Comparison of ENCODE assay signal across 8 cellular contexts in genomic region chr13:23579886-23580706, GRCh38. TPM values are rescaled to one million over a fixed set of nuclear protein-coding genes. Genes with fewer than 3 reads are reported as not detected.
A peak's percentile ranks its signal among the peaks of the same experiment; 100 is the strongest.
DNase-seq lines count a peak whose midpoint lies in the region; ATAC-seq and TF ChIP-seq lines count a peak whose summit lies in the region.

No MANE protein-coding gene starts in this region.

- H3K4me1 Mint-ChIP-seq in CD4-positive, CD25-positive, alpha-beta regulatory T cell: peaks cover 4 to 24% (median 14%) of the 10 kb centered on the region in 4 donors
- H3K4me1 Mint-ChIP-seq in naive thymus-derived CD8-positive, alpha-beta T cell: peaks cover 9 to 20% (median 18%) of the 10 kb centered on the region in 4 donors

- H3K36me3 ChIP-seq in CD4-positive, CD25-positive, alpha-beta regulatory T cell (ENCODE audit: control insufficient read depth, insufficient read depth, low read length): no peaks in the 10 kb centered on the region

- no peak for ATAC-seq in CD4-positive, CD25-positive, alpha-beta regulatory T cell (ENCODE audit: low read depth in 2 of 2)
- no peak for ATAC-seq in naive thymus-derived CD8-positive, alpha-beta T cell
- ATAC-seq in HG02852 (IDR thresholded peaks at IDR 0.05; ENCODE audit: unreplicated experiment) (no peak), HG03196 (IDR thresholded peaks at IDR 0.05; ENCODE audit: unreplicated experiment) (no peak)

- H3K9me3 ChIP-seq in CD4-positive, CD25-positive, alpha-beta regulatory T cell (ENCODE audit: control insufficient read depth in 2 of 2, low read length in 2 of 2): no peaks in the 10 kb centered on the region

- peaks cover 18% of the 10 kb centered on the region for H3K27me3 ChIP-seq in CD4-positive, CD25-positive, alpha-beta regulatory T cell (ENCODE audit: control insufficient read depth, insufficient read depth, low read length)
- H3K27me3 ChIP-seq in HL-60 (ENCODE audit: insufficient read depth, poor library complexity, severe bottlenecking) (peaks cover 12% of the 10 kb centered on the region), dorsolateral prefrontal cortex (peaks cover 0 to 17% (median 0%) of the 10 kb centered on the region in 45 donors)

- peak overlapping the region in 1 of 3 donors; percentile 9 for H3K27ac Mint-ChIP-seq in CD4-positive, CD25-positive, alpha-beta regulatory T cell
- no peak overlapping the region for H3K27ac Mint-ChIP-seq in naive thymus-derived CD8-positive, alpha-beta T cell

- H3K36me3 Mint-ChIP-seq in CD4-positive, CD25-positive, alpha-beta regulatory T cell: no peaks in the 10 kb centered on the region
- no peaks in the 10 kb centered on the region for H3K36me3 Mint-ChIP-seq in naive thymus-derived CD8-positive, alpha-beta T cell

- H3K4me3 ChIP-seq in CD4-positive, CD25-positive, alpha-beta regulatory T cell (ENCODE audit: low read depth, low read length): peak overlapping the region; percentile 75
- H3K4me3 ChIP-seq in HL-60 (replicated peaks; ENCODE audit: insufficient read depth, low read length) (peak overlapping the region; percentile 93), dorsolateral prefrontal cortex (peak overlapping the region; percentile 59 to 96 (median 84))

- TF ChIP-seq CTCF in HL-60 (IDR thresholded peaks at IDR 0.05; ENCODE audit: insufficient read depth, low read length): no peak
- no peak for TF ChIP-seq CTCF in dorsolateral prefrontal cortex (IDR thresholded peaks at IDR 0.05 in 54 of 56, conservative IDR thresholded peaks at IDR 0.05 in 2 of 56; ENCODE audit: low read depth in 1 of 56, partially characterized antibody in 56 of 56)

- intact Hi-C loops in dorsolateral prefrontal cortex (cut with DNase I): loop anchor here in 1 of 2 donors (5.0 to 10.0 kb wide), 3 partner anchors 57 to 295 kb away; no protein-coding TSS in a partner anchor

- peak overlapping the region; percentile 77 to 89 (median 80) for H3K4me3 Mint-ChIP-seq in CD4-positive, CD25-positive, alpha-beta regulatory T cell
- H3K4me3 Mint-ChIP-seq in naive thymus-derived CD8-positive, alpha-beta T cell: peak overlapping the region; percentile 58 to 84 (median 68)

- H3K9me3 Mint-ChIP-seq in CD4-positive, CD25-positive, alpha-beta regulatory T cell: peaks cover 0 to 5% (median 0%) of the 10 kb centered on the region in 7 donors
- H3K9me3 Mint-ChIP-seq in naive thymus-derived CD8-positive, alpha-beta T cell: no peaks in the 10 kb centered on the region

- peaks cover 49% of the 10 kb centered on the region for H3K27me3 Mint-ChIP-seq in CD4-positive, CD25-positive, alpha-beta regulatory T cell
- H3K27me3 Mint-ChIP-seq in naive thymus-derived CD8-positive, alpha-beta T cell: peaks cover 25 to 68% (median 31%) of the 10 kb centered on the region in 5 donors

- POLR2A ChIA-PET in naive thymus-derived CD8-positive, alpha-beta T cell (lab: Charles Lee): no interaction called here

- no peak overlapping the region for H3K27ac ChIP-seq in CD4-positive, CD25-positive, alpha-beta regulatory T cell (ENCODE audit: insufficient read depth, low read length, poor library complexity, severe bottlenecking)
- H3K27ac ChIP-seq in HL-60 (replicated peaks) (no peak overlapping the region), dorsolateral prefrontal cortex (peak overlapping the region in 4 of 59 donors; percentile 48 to 87 (median 64))

- DNase-seq in CD4-positive, CD25-positive, alpha-beta regulatory T cell: peak in 2 of 3 donors; percentile 14 to 24
- DNase-seq in HL-60 (ENCODE audit: low read depth in 1 of 2, low spot score in 1 of 2): no peak
- DNase-seq in dorsolateral prefrontal cortex: no peak
- peak in 1 of 10 donors; percentile 8 for DNase-seq in naive thymus-derived CD8-positive, alpha-beta T cell
- DNase-seq in activated effector memory CD4-positive, alpha-beta T cell treated with Interleukin-2 at 50 U/mL for 16 hours: no peak
- no peak for DNase-seq in NCI-H446 treated with DMSO at 0.1 percent for 48 hours (lab: John Stamatoyannopoulos, UW)

- H3K4me1 ChIP-seq in CD4-positive, CD25-positive, alpha-beta regulatory T cell (ENCODE audit: control insufficient read depth, insufficient read depth, low read length, poor library complexity, severe bottlenecking): peaks cover 15% of the 10 kb centered on the region

RNA-seq across cellular contexts. Expression of gene TNFRSF19, which starts 9.9 kb away (rescaled TPM):
- 1.4 TPM for total RNA-seq in CD4-positive, CD25-positive, alpha-beta regulatory T cell
- 1 to 10 TPM; 1.3 to 5.6 (median 2.2) TPM for polyA plus RNA-seq in CD4-positive, CD25-positive, alpha-beta regulatory T cell
- total RNA-seq in dorsolateral prefrontal cortex: 1 to 10 TPM; 1.6 to 6.0 (median 3.0) TPM
- total RNA-seq in naive thymus-derived CD8-positive, alpha-beta T cell: under 1 TPM in 1 of 2 experiments, not detected in 1; 0.16 TPM
- not detected for polyA plus RNA-seq in naive thymus-derived CD8-positive, alpha-beta T cell

Comparison
In these comparisons a context has a peak if more than half of its experiments do, and no peak if none do; other contexts are left out.
1. DNase-seq: peak in CD4-positive, CD25-positive, alpha-beta regulatory T cell (2 of 3); none in HL-60 (0 of 2), dorsolateral prefrontal cortex (0 of 10), activated effector memory CD4-positive, alpha-beta T cell treated with Interleukin-2 at 50 U/mL for 16 hours (single experiment) and NCI-H446 treated with DMSO at 0.1 percent for 48 hours (single experiment).
2. Peak in every context shown above with its lines, with median percentiles within 50 percentile points of each other: H3K4me3 ChIP-seq.